10 cellular contexts compared by ENCODE assay signal in genomic region chr13:37906880-37907279, GRCh38. TPM values are rescaled to one million over a fixed set of nuclear protein-coding genes. Genes with fewer than 3 reads are reported as not detected.
"Had no signal": no experiment of that assay in that cellular context is flagged by ENCODE, and none has a peak within 500 bp of the region (broad histone marks: within the 10 kb centered on the region; RNA-seq: fewer than 3 reads in every experiment).

No MANE protein-coding gene starts in this region.

- FAIRE-seq: H1, H54, HTR-8/SVneo had no signal

- H3K4me2 ChIP-seq: GM23338, KMS-11 had no signal

- ATAC-seq: GM23338 had no signal

- H3K9ac ChIP-seq: KMS-11 had no signal

- H3K4me3 ChIP-seq: GM23338 had no signal

- DNase-seq: H9, HCEC 1CT, Karpas-422, KBM-7 had no signal

- H2AFZ ChIP-seq: GM23338 had no signal

- H3K27ac ChIP-seq: KMS-11 had no signal

RNA-seq across cellular contexts. Expression of gene TRPC4, which starts 37.3 kb away (rescaled TPM):
- total RNA-seq: HT-29 had no signal
